Comparison of ENCODE assay signal across 1 cellular context in genomic region chr14:28755930-28756895, GRCh38.
A peak's percentile ranks its signal among the peaks of the same experiment; 100 is the strongest.
TF ChIP-seq lines count a peak whose summit lies in the region.

No MANE protein-coding gene starts in this region.

TF ChIP-seq in HepG2, 621 proteins besides CTCF, POLR2A, EP300 and RAD21 (continued from another document):
- TF ChIP-seq ZNF569 (CRISPR knock-in tag; IDR thresholded peaks at IDR 0.05; ENCODE audit: borderline replicate concordance) (no peak), NCOA1 (CRISPR knock-in tag; IDR thresholded peaks at IDR 0.05) (no peak), HNRNPK (IDR thresholded peaks at IDR 0.05; ENCODE audit: low read depth, low read length, poor library complexity, severe bottlenecking) (peak; percentile 92), NONO (IDR thresholded peaks at IDR 0.05) (peak; percentile 65; the same call in 1 of the 2 replicates), NONO (CRISPR knock-in tag; conservative IDR thresholded peaks at IDR 0.05) (no peak), IKZF1 (IDR thresholded peaks at IDR 0.05) (0 out of 2 replicates have a peak, but pooled peaks have one; percentile 79), FOXA1 (IDR thresholded peaks at IDR 0.05) (peak; percentile 44; the same call in 1 of the 2 replicates), FOXA1 (CRISPR knock-in tag; IDR thresholded peaks at IDR 0.05) (no peak), ZNF44 (CRISPR knock-in tag; IDR thresholded peaks at IDR 0.05) (no peak), FOXK2 (IDR thresholded peaks at IDR 0.05) (peak; percentile 31; the same call in 1 of the 2 replicates), ZBTB44 (CRISPR knock-in tag; IDR thresholded peaks at IDR 0.05) (no peak), PCBP2 (optimal IDR thresholded peaks at IDR 0.05; ENCODE audit: low read depth, low read length, poor library complexity, severe bottlenecking) (peak; percentile 87)
